12 cellular contexts compared by ENCODE assay signal in the genomic region with DNA sequence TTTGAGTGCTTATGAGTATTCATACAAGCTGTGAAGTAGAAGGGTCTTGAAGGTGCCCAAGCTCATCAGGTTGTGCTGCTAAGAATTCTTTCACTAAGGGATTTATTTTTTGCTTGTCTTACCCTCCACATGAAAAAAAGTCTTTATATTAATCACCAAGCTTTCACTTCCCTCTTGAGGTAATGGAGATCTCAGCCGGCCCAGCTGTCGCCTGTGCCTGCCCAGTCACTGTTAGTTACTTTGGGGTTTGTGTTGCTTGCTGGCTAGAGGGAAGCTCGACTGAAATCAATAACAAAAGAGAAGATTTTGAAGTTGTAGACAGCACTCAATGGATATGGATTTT. TPM values are rescaled to one million over a fixed set of nuclear protein-coding genes. Genes with fewer than 3 reads are reported as not detected.
DNase-seq lines count a peak whose midpoint lies in the region; ATAC-seq, FAIRE-seq and TF ChIP-seq lines count a peak whose summit lies in the region.
"Had no signal": no experiment of that assay in that cellular context is flagged by ENCODE, and none has a peak within 500 bp of the region (broad histone marks: within the 10 kb centered on the region; RNA-seq: fewer than 3 reads in every experiment).

No MANE protein-coding gene starts in this region.

- no peak overlapping the region for H3K4me3 Mint-ChIP-seq in activated T-helper 1 cell treated with anti-CD3 and anti-CD28 coated beads, Interleukin-12 subunit alpha, Interleukin-12 subunit beta, Interleukin-2, Interleukin-4 antibody, amounts not matched to agents 30 ng/mL and 10 ng/mL and 1 ng/mL, durations not matched to agents 14 hours and 24 hours and 36 hours

- ATAC-seq in GM19397 (IDR thresholded peaks at IDR 0.05; ENCODE audit: unreplicated experiment) = peak; percentile 97
- peak; percentile 96 for ATAC-seq in HG02973 (IDR thresholded peaks at IDR 0.05; ENCODE audit: unreplicated experiment)

- intact Hi-C loops in activated T-helper 1 cell treated with anti-CD3 and anti-CD28 coated beads, Interleukin-12 subunit alpha, Interleukin-12 subunit beta, Interleukin-2, Interleukin-4 antibody, amounts not matched to agents 30 ng/mL and 10 ng/mL and 1 ng/mL, durations not matched to agents 14 hours and 24 hours and 36 hours (cut with micrococcal nuclease) = no loop called here

- no peak overlapping the region for H3K4me3 ChIP-seq in NB4 (ENCODE audit: low read depth, low read length)

- DNase-seq in GM12891 (ENCODE audit: insufficient read length, low spot score) (peak; percentile 54), NB4 (ENCODE audit: low read depth) (peak; percentile 6), glomerular visceral epithelial cell (ENCODE audit: extremely low spot score) (no peak), NCI-H69 (lab: John Stamatoyannopoulos, UW) (no peak)
- no peak for DNase-seq in stimulated activated CD4-positive, alpha-beta T cell treated with anti-CD3 and anti-CD28 coated beads, Interleukin-15, amount 100 ng/mL, for 24 hours
- no peak for DNase-seq in activated T-helper 1 cell treated with anti-CD3 and anti-CD28 coated beads, Interleukin-12 subunit alpha, Interleukin-12 subunit beta, Interleukin-2, Interleukin-4 antibody, amounts not matched to agents 30 ng/mL and 10 ng/mL and 1 ng/mL, durations not matched to agents 14 hours and 24 hours and 36 hours (ENCODE audit: low spot score)
- DNase-seq: HCEC 1CT, NCI-H226 had no signal

- H3K27ac Mint-ChIP-seq in activated T-helper 1 cell treated with anti-CD3 and anti-CD28 coated beads, Interleukin-12 subunit alpha, Interleukin-12 subunit beta, Interleukin-2, Interleukin-4 antibody, amounts not matched to agents 30 ng/mL and 10 ng/mL and 1 ng/mL, durations not matched to agents 14 hours and 24 hours and 36 hours = no peak overlapping the region

- H3K9me3 Mint-ChIP-seq in activated T-helper 1 cell treated with anti-CD3 and anti-CD28 coated beads, Interleukin-12 subunit alpha, Interleukin-12 subunit beta, Interleukin-2, Interleukin-4 antibody, amounts not matched to agents 30 ng/mL and 10 ng/mL and 1 ng/mL, durations not matched to agents 14 hours and 24 hours and 36 hours = no peaks in the 10 kb centered on the region

- TF ChIP-seq POLR2A in GM12891 (IDR thresholded peaks at IDR 0.05; ENCODE audit: low read depth, low read length) (no peak), NB4 (IDR thresholded peaks at IDR 0.05; ENCODE audit: extremely low read depth, insufficient read length) (no peak)

- no peak for TF ChIP-seq CTCF in NB4 (IDR thresholded peaks at IDR 0.05; ENCODE audit: low read depth, low read length)

- H3K4me1 Mint-ChIP-seq in activated T-helper 1 cell treated with anti-CD3 and anti-CD28 coated beads, Interleukin-12 subunit alpha, Interleukin-12 subunit beta, Interleukin-2, Interleukin-4 antibody, amounts not matched to agents 30 ng/mL and 10 ng/mL and 1 ng/mL, durations not matched to agents 14 hours and 24 hours and 36 hours (ENCODE audit: low read depth) = no peaks in the 10 kb centered on the region

- no peak for FAIRE-seq in GM12891 (lab: Jason Lieb, UNC)

- peaks cover 4% of the 10 kb centered on the region for H3K27me3 Mint-ChIP-seq in activated T-helper 1 cell treated with anti-CD3 and anti-CD28 coated beads, Interleukin-12 subunit alpha, Interleukin-12 subunit beta, Interleukin-2, Interleukin-4 antibody, amounts not matched to agents 30 ng/mL and 10 ng/mL and 1 ng/mL, durations not matched to agents 14 hours and 24 hours and 36 hours (ENCODE audit: insufficient read depth)

- H3K36me3 Mint-ChIP-seq in activated T-helper 1 cell treated with anti-CD3 and anti-CD28 coated beads, Interleukin-12 subunit alpha, Interleukin-12 subunit beta, Interleukin-2, Interleukin-4 antibody, amounts not matched to agents 30 ng/mL and 10 ng/mL and 1 ng/mL, durations not matched to agents 14 hours and 24 hours and 36 hours (ENCODE audit: low read depth) = no peaks in the 10 kb centered on the region

TF ChIP-seq in GM12891, 5 proteins besides CTCF, POLR2A, EP300 and RAD21:
- TF ChIP-seq POLR2AphosphoS5 (IDR thresholded peaks at IDR 0.05; ENCODE audit: low read depth, low read length) (no peak), SPI1 (IDR thresholded peaks at IDR 0.05; ENCODE audit: low read depth, low read length) (peak; percentile 99)

RNA-seq across cellular contexts. Expression of a gene that starts 21.9 kb away (rescaled TPM):
- not detected for polyA plus RNA-seq in GM12891 (2012; ENCODE audit: low read depth, missing spikeins)
- not detected in 2 replicates for total RNA-seq in activated T-helper 1 cell treated with anti-CD3 and anti-CD28 coated beads, Interleukin-12 subunit alpha, Interleukin-12 subunit beta, Interleukin-2, Interleukin-4 antibody, amounts not matched to agents 30 ng/mL and 10 ng/mL and 1 ng/mL, durations not matched to agents 14 hours and 24 hours and 36 hours
- total RNA-seq: skeletal muscle tissue had no signal
- polyA plus RNA-seq: esophagus had no signal

Comparison
In these comparisons a context has a peak if more than half of its experiments do, and no peak if none do; other contexts are left out.
1. DNase-seq: peak in GM12891 (single experiment) and NB4 (single experiment); none in glomerular visceral epithelial cell (single experiment), stimulated activated CD4-positive, alpha-beta T cell treated with anti-CD3 and anti-CD28 coated beads, Interleukin-15, amount 100 ng/mL, for 24 hours (single experiment), activated T-helper 1 cell treated with anti-CD3 and anti-CD28 coated beads, Interleukin-12 subunit alpha, Interleukin-12 subunit beta, Interleukin-2, Interleukin-4 antibody, amounts not matched to agents 30 ng/mL and 10 ng/mL and 1 ng/mL, durations not matched to agents 14 hours and 24 hours and 36 hours (single experiment) and NCI-H69 (single experiment).